ENCODE assay signal across 27 cellular contexts in the genomic region with DNA sequence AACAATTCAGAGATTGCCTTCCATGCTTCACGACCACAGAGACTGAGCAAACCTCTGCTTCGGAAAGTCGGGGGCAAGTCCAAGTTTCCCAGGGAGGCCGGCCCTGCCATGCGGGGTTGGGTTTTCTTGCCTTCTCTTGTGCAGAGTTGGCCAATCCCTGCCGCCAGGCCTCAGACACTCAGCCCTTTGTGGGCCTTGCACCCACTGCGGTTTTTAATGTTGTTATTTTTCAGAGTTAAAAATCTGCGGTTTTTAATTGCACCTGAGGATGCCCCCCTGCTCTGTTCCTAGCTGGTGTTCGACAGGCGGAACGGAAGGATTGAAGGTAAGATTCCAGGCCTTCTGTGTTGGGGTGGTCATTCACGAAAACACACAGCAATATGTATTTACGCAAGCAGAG.
"Had no signal": no experiment of that assay in that cellular context is flagged by ENCODE, and none has a peak within 500 bp of the region (broad histone marks: within the 10 kb centered on the region; RNA-seq: fewer than 3 reads in every experiment).

No MANE protein-coding gene starts in this region.

- H3K36me3 ChIP-seq: left lung, neutrophil, pancreas, tibial artery, WERI-Rb-1 had no signal

- H3K4me1 ChIP-seq: foreskin keratinocyte, pancreas, tibial artery had no signal

- H3K4me3 ChIP-seq: left lung, lung, pancreas, tibial artery had no signal

- H3K9me3 Mint-ChIP-seq: activated CD4-positive, alpha-beta T cell treated with anti-CD3 and anti-CD28 coated beads, Interleukin-2, amount 10 ng/mL, durations not matched to agents 7 days and 5 days; activated CD8-positive, alpha-beta T cell treated with anti-CD3 and anti-CD28 coated beads for 36 hours; activated naive CD4-positive, alpha-beta T cell treated with anti-CD3 and anti-CD28 coated beads, Interleukin-2, amount 10 ng/mL, durations not matched to agents 7 days and 5 days; activated naive CD8-positive, alpha-beta T cell treated with anti-CD3 and anti-CD28 coated beads, Interleukin-2, amount 50 U/mL, for 24 hours; natural killer cell; stimulated activated effector memory CD8-positive, alpha-beta T cell treated with anti-CD3 and anti-CD28 coated beads, Interleukin-12 subunit alpha, Interleukin-12 subunit beta, amount 100 ng/mL, for 72 hours; stimulated activated naive CD8-positive, alpha-beta T cell treated with anti-CD3 and anti-CD28 coated beads, Interleukin-15, amount 100 ng/mL, for 72 hours; T-helper 2 cell treated with Interferon-gamma antibody and Interleukin-4, amounts not matched to agents 5 μg/mL and 100 μg/mL, for 36 hours had no signal

- H3K9me3 ChIP-seq: left lung, neutrophil, pancreas, tibial artery had no signal

- H3K27me3 ChIP-seq: pancreas, tibial artery had no signal

- H3K36me3 Mint-ChIP-seq: activated CD8-positive, alpha-beta memory T cell treated with anti-CD3 and anti-CD28 coated beads, Interleukin-2, amount 10 ng/mL, durations not matched to agents 7 days and 5 days; activated naive CD4-positive, alpha-beta T cell treated with anti-CD3 and anti-CD28 coated beads, Interleukin-2, amount 10 ng/mL, durations not matched to agents 7 days and 5 days; brain; mesothelial cell of epicardium; natural killer cell; stimulated activated effector memory CD8-positive, alpha-beta T cell treated with anti-CD3 and anti-CD28 coated beads, Interleukin-12 subunit alpha, Interleukin-12 subunit beta, amount 100 ng/mL, for 72 hours had no signal

- H3K4me3 Mint-ChIP-seq: activated CD4-positive, alpha-beta T cell treated with anti-CD3 and anti-CD28 coated beads, Interleukin-2, amount 10 ng/mL, durations not matched to agents 7 days and 5 days; activated CD8-positive, alpha-beta memory T cell treated with anti-CD3 and anti-CD28 coated beads, Interleukin-2, amount 10 ng/mL, durations not matched to agents 7 days and 5 days; activated CD8-positive, alpha-beta T cell treated with anti-CD3 and anti-CD28 coated beads for 36 hours; activated naive CD4-positive, alpha-beta T cell treated with anti-CD3 and anti-CD28 coated beads, Interleukin-2, amount 10 ng/mL, durations not matched to agents 7 days and 5 days; activated naive CD8-positive, alpha-beta T cell treated with anti-CD3 and anti-CD28 coated beads, Interleukin-2, amount 50 U/mL, for 24 hours; brain; mesothelial cell of epicardium; natural killer cell; stimulated activated effector memory CD8-positive, alpha-beta T cell treated with anti-CD3 and anti-CD28 coated beads, Interleukin-12 subunit alpha, Interleukin-12 subunit beta, amount 100 ng/mL, for 72 hours; stimulated activated naive CD8-positive, alpha-beta T cell treated with anti-CD3 and anti-CD28 coated beads, Interleukin-15, amount 100 ng/mL, for 72 hours; T-helper 2 cell treated with Interferon-gamma antibody and Interleukin-4, amounts not matched to agents 5 μg/mL and 100 μg/mL, for 36 hours had no signal

- DNase-seq: activated CD4-positive, alpha-beta T cell treated with anti-CD3 and anti-CD28 coated beads, Interleukin-2, amount 10 ng/mL, durations not matched to agents 7 days and 5 days; activated CD4-positive, CD25-positive, alpha-beta regulatory T cell treated with anti-CD3 and anti-CD28 coated beads, Interleukin-2, amount 50 U/mL, for 72 hours; activated CD8-positive, alpha-beta memory T cell treated with anti-CD3 and anti-CD28 coated beads, Interleukin-2, amount 10 ng/mL, durations not matched to agents 7 days and 5 days; activated CD8-positive, alpha-beta T cell treated with anti-CD3 and anti-CD28 coated beads for 36 hours; activated effector memory CD4-positive, alpha-beta T cell treated with anti-CD3 and anti-CD28 coated beads, Interleukin-2, amount 50 U/mL, for 16 hours; activated naive CD4-positive, alpha-beta T cell treated with anti-CD3 and anti-CD28 coated beads, Interleukin-2, amount 10 ng/mL, durations not matched to agents 7 days and 5 days; activated naive CD8-positive, alpha-beta T cell treated with anti-CD3 and anti-CD28 coated beads, Interleukin-2, amount 50 U/mL, for 24 hours; activated T-cell treated with anti-CD3 and anti-CD28 coated beads for 4 hours; dermis blood vessel endothelial cell; effector CD8-positive, alpha-beta T cell; erythroblast; foreskin keratinocyte; kidney; left lung; natural killer cell; pancreas; stimulated activated CD4-positive, alpha-beta T cell treated with anti-CD3 and anti-CD28 coated beads, Interleukin-12 subunit alpha, Interleukin-12 subunit beta, amount 100 ng/mL, for 4 hours; stimulated activated CD4-positive, alpha-beta T cell treated with anti-CD3 and anti-CD28 coated beads, Interleukin-1b, Interleukin-23, amount 100 ng/mL, for 48 hours; stimulated activated naive CD8-positive, alpha-beta T cell treated with anti-CD3 and anti-CD28 coated beads, Interleukin-15, amount 100 ng/mL, for 72 hours; tibial artery; WERI-Rb-1 had no signal

- H3K27ac ChIP-seq: foreskin keratinocyte, left lung, neutrophil, pancreas, tibial artery, WERI-Rb-1 had no signal

- H3K27ac Mint-ChIP-seq: activated CD4-positive, alpha-beta T cell treated with anti-CD3 and anti-CD28 coated beads, Interleukin-2, amount 10 ng/mL, durations not matched to agents 7 days and 5 days; activated CD8-positive, alpha-beta memory T cell treated with anti-CD3 and anti-CD28 coated beads, Interleukin-2, amount 10 ng/mL, durations not matched to agents 7 days and 5 days; activated CD8-positive, alpha-beta T cell treated with anti-CD3 and anti-CD28 coated beads for 36 hours; activated naive CD4-positive, alpha-beta T cell treated with anti-CD3 and anti-CD28 coated beads, Interleukin-2, amount 10 ng/mL, durations not matched to agents 7 days and 5 days; activated naive CD8-positive, alpha-beta T cell treated with anti-CD3 and anti-CD28 coated beads, Interleukin-2, amount 50 U/mL, for 24 hours; mesothelial cell of epicardium; natural killer cell; stimulated activated effector memory CD8-positive, alpha-beta T cell treated with anti-CD3 and anti-CD28 coated beads, Interleukin-12 subunit alpha, Interleukin-12 subunit beta, amount 100 ng/mL, for 72 hours; stimulated activated naive CD8-positive, alpha-beta T cell treated with anti-CD3 and anti-CD28 coated beads, Interleukin-15, amount 100 ng/mL, for 72 hours; T-helper 2 cell treated with Interferon-gamma antibody and Interleukin-4, amounts not matched to agents 5 μg/mL and 100 μg/mL, for 36 hours had no signal
